In the genomic region with DNA sequence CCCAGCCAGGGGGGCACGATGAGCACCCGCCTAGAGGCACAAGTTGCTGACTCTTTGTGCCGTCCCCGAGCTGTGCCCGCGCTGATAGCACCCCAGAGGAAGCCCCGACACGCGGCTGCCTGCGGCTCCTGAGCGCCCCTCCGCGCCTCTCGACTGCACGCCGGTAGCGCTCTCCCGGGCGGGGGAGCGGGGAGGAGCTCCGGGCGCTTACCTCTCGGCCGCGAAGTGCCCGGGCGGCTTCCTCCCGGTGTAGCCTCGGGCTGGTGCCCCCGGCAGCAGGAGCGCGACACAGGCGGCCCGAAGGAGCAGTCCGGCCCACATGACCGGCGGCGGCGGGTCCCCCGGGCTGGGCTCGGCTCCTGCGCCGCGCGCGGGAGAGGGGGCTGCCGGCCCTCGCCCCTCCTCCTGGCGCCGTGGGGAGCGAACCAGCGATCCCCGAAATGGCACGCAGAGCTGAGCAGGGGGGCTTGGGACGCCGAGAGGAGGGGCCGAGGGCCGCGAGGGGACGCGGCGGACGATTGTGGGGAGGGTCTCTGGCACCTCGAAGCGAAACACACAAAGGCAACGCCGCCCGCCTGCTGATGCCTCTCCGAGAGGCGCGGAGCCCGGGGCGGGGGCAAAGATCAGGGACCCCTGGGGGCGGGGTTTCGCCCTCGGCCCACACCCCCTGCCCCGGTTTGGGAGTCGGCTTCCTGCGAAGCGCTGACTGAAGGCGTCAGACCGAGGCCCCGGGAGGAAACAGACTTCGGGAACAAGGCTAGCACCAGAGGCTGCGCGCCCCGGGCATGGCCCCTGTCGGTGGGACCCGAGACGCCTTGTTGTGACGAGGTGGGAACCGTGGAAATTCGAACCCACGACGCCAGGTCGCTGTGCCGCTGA, we compare ENCODE assay signal across 1 cellular context.
TF ChIP-seq lines count a peak whose summit lies in the region.

A gene with protein sequence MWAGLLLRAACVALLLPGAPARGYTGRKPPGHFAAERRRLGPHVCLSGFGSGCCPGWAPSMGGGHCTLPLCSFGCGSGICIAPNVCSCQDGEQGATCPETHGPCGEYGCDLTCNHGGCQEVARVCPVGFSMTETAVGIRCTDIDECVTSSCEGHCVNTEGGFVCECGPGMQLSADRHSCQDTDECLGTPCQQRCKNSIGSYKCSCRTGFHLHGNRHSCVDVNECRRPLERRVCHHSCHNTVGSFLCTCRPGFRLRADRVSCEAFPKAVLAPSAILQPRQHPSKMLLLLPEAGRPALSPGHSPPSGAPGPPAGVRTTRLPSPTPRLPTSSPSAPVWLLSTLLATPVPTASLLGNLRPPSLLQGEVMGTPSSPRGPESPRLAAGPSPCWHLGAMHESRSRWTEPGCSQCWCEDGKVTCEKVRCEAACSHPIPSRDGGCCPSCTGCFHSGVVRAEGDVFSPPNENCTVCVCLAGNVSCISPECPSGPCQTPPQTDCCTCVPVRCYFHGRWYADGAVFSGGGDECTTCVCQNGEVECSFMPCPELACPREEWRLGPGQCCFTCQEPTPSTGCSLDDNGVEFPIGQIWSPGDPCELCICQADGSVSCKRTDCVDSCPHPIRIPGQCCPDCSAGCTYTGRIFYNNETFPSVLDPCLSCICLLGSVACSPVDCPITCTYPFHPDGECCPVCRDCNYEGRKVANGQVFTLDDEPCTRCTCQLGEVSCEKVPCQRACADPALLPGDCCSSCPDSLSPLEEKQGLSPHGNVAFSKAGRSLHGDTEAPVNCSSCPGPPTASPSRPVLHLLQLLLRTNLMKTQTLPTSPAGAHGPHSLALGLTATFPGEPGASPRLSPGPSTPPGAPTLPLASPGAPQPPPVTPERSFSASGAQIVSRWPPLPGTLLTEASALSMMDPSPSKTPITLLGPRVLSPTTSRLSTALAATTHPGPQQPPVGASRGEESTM (minus strand): TSS at position 600 of the 879 bp plus-strand sequence. CDS start 279 bp downstream, at position 321.

TF ChIP-seq in HepG2, 621 proteins besides CTCF, POLR2A, EP300 and RAD21 (continued from another document and continues in another):
- TF ChIP-seq, protein P1, sequence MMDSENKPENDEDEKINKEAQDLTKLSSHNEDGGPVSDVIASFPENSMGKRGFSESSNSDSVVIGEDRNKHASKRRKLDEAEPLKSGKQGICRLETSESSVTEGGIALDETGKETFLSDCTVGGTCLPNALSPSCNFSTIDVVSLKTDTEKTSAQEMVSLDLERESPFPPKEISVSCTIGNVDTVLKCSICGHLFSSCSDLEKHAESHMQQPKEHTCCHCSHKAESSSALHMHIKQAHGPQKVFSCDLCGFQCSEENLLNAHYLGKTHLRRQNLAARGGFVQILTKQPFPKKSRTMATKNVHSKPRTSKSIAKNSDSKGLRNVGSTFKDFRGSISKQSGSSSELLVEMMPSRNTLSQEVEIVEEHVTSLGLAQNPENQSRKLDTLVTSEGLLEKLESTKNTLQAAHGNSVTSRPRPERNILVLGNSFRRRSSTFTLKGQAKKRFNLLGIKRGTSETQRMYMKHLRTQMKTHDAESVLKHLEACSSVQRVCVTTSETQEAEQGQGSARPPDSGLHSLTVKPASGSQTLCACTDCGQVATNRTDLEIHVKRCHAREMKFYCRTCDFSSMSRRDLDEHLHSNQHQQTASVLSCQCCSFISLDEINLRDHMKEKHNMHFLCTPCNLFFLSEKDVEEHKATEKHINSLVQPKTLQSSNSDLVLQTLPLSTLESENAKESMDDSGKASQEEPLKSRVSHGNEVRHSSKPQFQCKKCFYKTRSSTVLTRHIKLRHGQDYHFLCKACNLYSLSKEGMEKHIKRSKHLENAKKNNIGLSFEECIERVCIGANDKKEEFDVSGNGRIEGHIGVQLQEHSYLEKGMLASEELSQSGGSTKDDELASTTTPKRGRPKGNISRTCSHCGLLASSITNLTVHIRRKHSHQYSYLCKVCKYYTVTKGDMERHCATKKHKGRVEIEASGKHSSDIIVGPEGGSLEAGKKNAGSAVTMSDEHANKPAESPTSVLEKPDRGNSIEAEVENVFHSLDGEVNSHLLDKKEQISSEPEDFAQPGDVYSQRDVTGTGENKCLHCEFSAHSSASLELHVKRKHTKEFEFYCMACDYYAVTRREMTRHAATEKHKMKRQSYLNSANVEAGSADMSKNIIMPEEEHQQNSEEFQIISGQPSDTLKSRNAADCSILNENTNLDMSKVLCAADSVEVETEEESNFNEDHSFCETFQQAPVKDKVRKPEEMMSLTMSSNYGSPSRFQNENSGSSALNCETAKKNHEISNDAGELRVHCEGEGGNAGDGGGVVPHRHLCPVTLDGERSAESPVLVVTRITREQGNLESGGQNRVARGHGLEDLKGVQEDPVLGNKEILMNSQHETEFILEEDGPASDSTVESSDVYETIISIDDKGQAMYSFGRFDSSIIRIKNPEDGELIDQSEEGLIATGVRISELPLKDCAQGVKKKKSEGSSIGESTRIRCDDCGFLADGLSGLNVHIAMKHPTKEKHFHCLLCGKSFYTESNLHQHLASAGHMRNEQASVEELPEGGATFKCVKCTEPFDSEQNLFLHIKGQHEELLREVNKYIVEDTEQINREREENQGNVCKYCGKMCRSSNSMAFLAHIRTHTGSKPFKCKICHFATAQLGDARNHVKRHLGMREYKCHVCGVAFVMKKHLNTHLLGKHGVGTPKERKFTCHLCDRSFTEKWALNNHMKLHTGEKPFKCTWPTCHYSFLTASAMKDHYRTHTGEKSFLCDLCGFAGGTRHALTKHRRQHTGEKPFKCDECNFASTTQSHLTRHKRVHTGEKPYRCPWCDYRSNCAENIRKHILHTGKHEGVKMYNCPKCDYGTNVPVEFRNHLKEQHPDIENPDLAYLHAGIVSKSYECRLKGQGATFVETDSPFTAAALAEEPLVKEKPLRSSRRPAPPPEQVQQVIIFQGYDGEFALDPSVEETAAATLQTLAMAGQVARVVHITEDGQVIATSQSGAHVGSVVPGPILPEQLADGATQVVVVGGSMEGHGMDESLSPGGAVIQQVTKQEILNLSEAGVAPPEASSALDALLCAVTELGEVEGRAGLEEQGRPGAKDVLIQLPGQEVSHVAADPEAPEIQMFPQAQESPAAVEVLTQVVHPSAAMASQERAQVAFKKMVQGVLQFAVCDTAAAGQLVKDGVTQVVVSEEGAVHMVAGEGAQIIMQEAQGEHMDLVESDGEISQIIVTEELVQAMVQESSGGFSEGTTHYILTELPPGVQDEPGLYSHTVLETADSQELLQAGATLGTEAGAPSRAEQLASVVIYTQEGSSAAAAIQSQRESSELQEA (CRISPR knock-in tag; IDR thresholded peaks at IDR 0.05; ENCODE audit: not compliant biosample characterization) = no peak
- TF ChIP-seq ATAD3A (CRISPR knock-in tag; IDR thresholded peaks at IDR 0.05) (no peak), ZMYM3 (CRISPR knock-in tag; IDR thresholded peaks at IDR 0.05) (no peak), NR3C1 (CRISPR knock-in tag; IDR thresholded peaks at IDR 0.05) (no peak), SNRNP70 (IDR thresholded peaks at IDR 0.05; ENCODE audit: low read depth, low read length) (no peak), SMAD1 (CRISPR knock-in tag; IDR thresholded peaks at IDR 0.05; ENCODE audit: borderline replicate concordance, low read depth) (no peak), YEATS4 (CRISPR knock-in tag; IDR thresholded peaks at IDR 0.05; ENCODE audit: borderline replicate concordance) (peak; percentile 83; the same call in 1 of the 2 replicates), ZNF792 (CRISPR knock-in tag; IDR thresholded peaks at IDR 0.05) (0 out of 2 replicates have a peak, but pooled peaks have one; percentile 17), NCOA5 (CRISPR knock-in tag; IDR thresholded peaks at IDR 0.05) (no peak), SYNCRIP (IDR thresholded peaks at IDR 0.05; ENCODE audit: insufficient read depth, low read depth, low read length) (no peak), CCAR2 (optimal IDR thresholded peaks at IDR 0.05; ENCODE audit: low read depth, low read length) (no peak), ZSCAN25 (CRISPR knock-in tag; IDR thresholded peaks at IDR 0.05) (no peak), MEIS2 (CRISPR knock-in tag; IDR thresholded peaks at IDR 0.05) (no peak), NFKBIZ (CRISPR knock-in tag; IDR thresholded peaks at IDR 0.05) (no peak; the same call in 1 of the 2 replicates), REL (CRISPR knock-in tag; conservative IDR thresholded peaks at IDR 0.05) (peak; percentile 83; the same call in 1 of the 2 replicates), NR2F6 (IDR thresholded peaks at IDR 0.05) (no peak), NR2F6 (CRISPR knock-in tag; IDR thresholded peaks at IDR 0.05) (peak; percentile 61; the same call in 1 of the 2 replicates), BHLHE40 (IDR thresholded peaks at IDR 0.05; ENCODE audit: low read length) (no peak), SMAD9 (CRISPR knock-in tag; IDR thresholded peaks at IDR 0.05) (no peak), SP140L (CRISPR knock-in tag; IDR thresholded peaks at IDR 0.05; ENCODE audit: borderline replicate concordance) (no peak), ZNF143 (CRISPR knock-in tag; IDR thresholded peaks at IDR 0.05) (0 out of 2 replicates have a peak, but pooled peaks have one; percentile 3)
- TF ChIP-seq, protein P2, sequence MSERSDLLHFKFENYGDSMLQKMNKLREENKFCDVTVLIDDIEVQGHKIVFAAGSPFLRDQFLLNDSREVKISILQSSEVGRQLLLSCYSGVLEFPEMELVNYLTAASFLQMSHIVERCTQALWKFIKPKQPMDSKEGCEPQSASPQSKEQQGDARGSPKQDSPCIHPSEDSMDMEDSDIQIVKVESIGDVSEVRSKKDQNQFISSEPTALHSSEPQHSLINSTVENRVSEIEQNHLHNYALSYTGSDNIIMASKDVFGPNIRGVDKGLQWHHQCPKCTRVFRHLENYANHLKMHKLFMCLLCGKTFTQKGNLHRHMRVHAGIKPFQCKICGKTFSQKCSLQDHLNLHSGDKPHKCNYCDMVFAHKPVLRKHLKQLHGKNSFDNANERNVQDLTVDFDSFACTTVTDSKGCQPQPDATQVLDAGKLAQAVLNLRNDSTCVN (CRISPR knock-in tag; IDR thresholded peaks at IDR 0.05; ENCODE audit: borderline replicate concordance) = no peak
- TF ChIP-seq, protein P3, sequence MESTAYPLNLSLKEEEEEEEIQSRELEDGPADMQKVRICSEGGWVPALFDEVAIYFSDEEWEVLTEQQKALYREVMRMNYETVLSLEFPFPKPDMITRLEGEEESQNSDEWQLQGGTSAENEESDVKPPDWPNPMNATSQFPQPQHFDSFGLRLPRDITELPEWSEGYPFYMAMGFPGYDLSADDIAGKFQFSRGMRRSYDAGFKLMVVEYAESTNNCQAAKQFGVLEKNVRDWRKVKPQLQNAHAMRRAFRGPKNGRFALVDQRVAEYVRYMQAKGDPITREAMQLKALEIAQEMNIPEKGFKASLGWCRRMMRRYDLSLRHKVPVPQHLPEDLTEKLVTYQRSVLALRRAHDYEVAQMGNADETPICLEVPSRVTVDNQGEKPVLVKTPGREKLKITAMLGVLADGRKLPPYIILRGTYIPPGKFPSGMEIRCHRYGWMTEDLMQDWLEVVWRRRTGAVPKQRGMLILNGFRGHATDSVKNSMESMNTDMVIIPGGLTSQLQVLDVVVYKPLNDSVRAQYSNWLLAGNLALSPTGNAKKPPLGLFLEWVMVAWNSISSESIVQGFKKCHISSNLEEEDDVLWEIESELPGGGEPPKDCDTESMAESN (CRISPR knock-in tag; conservative IDR thresholded peaks at IDR 0.05) = peak; percentile 54
- TF ChIP-seq, protein P4, sequence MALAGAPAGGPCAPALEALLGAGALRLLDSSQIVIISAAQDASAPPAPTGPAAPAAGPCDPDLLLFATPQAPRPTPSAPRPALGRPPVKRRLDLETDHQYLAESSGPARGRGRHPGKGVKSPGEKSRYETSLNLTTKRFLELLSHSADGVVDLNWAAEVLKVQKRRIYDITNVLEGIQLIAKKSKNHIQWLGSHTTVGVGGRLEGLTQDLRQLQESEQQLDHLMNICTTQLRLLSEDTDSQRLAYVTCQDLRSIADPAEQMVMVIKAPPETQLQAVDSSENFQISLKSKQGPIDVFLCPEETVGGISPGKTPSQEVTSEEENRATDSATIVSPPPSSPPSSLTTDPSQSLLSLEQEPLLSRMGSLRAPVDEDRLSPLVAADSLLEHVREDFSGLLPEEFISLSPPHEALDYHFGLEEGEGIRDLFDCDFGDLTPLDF (CRISPR knock-in tag; IDR thresholded peaks at IDR 0.05) = peak; percentile 76
- TF ChIP-seq, protein P5, sequence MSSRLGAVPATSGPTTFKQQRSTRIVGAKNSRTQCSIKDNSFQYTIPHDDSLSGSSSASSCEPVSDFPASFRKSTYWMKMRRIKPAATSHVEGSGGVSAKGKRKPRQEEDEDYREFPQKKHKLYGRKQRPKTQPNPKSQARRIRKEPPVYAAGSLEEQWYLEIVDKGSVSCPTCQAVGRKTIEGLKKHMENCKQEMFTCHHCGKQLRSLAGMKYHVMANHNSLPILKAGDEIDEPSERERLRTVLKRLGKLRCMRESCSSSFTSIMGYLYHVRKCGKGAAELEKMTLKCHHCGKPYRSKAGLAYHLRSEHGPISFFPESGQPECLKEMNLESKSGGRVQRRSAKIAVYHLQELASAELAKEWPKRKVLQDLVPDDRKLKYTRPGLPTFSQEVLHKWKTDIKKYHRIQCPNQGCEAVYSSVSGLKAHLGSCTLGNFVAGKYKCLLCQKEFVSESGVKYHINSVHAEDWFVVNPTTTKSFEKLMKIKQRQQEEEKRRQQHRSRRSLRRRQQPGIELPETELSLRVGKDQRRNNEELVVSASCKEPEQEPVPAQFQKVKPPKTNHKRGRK (CRISPR knock-in tag; IDR thresholded peaks at IDR 0.05) = no peak
- TF ChIP-seq, protein P6, sequence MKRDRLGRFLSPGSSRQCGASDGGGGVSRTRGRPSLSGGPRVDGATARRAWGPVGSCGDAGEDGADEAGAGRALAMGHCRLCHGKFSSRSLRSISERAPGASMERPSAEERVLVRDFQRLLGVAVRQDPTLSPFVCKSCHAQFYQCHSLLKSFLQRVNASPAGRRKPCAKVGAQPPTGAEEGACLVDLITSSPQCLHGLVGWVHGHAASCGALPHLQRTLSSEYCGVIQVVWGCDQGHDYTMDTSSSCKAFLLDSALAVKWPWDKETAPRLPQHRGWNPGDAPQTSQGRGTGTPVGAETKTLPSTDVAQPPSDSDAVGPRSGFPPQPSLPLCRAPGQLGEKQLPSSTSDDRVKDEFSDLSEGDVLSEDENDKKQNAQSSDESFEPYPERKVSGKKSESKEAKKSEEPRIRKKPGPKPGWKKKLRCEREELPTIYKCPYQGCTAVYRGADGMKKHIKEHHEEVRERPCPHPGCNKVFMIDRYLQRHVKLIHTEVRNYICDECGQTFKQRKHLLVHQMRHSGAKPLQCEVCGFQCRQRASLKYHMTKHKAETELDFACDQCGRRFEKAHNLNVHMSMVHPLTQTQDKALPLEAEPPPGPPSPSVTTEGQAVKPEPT (CRISPR knock-in tag; IDR thresholded peaks at IDR 0.05; ENCODE audit: low read depth) = no peak
- TF ChIP-seq, protein P7, sequence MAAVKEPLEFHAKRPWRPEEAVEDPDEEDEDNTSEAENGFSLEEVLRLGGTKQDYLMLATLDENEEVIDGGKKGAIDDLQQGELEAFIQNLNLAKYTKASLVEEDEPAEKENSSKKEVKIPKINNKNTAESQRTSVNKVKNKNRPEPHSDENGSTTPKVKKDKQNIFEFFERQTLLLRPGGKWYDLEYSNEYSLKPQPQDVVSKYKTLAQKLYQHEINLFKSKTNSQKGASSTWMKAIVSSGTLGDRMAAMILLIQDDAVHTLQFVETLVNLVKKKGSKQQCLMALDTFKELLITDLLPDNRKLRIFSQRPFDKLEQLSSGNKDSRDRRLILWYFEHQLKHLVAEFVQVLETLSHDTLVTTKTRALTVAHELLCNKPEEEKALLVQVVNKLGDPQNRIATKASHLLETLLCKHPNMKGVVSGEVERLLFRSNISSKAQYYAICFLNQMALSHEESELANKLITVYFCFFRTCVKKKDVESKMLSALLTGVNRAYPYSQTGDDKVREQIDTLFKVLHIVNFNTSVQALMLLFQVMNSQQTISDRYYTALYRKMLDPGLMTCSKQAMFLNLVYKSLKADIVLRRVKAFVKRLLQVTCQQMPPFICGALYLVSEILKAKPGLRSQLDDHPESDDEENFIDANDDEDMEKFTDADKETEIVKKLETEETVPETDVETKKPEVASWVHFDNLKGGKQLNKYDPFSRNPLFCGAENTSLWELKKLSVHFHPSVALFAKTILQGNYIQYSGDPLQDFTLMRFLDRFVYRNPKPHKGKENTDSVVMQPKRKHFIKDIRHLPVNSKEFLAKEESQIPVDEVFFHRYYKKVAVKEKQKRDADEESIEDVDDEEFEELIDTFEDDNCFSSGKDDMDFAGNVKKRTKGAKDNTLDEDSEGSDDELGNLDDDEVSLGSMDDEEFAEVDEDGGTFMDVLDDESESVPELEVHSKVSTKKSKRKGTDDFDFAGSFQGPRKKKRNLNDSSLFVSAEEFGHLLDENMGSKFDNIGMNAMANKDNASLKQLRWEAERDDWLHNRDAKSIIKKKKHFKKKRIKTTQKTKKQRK (IDR thresholded peaks at IDR 0.05; ENCODE audit: low read length) = no peak
